In genomic region chr4:102616661-102617060, GRCh38 we compare ENCODE assay signal across 13 cellular contexts.
DNase-seq lines count a peak whose midpoint lies in the region; ATAC-seq lines count a peak whose summit lies in the region.
"Had no signal": no experiment of that assay in that cellular context is flagged by ENCODE, and none has a peak within 500 bp of the region (broad histone marks: within the 10 kb centered on the region; RNA-seq: fewer than 3 reads in every experiment).

No MANE protein-coding gene starts in this region.

- H3K27me3 Mint-ChIP-seq in IgD-negative memory B cell, result no peaks in the 10 kb centered on the region
- peaks cover 2% of the 10 kb centered on the region for H3K27me3 Mint-ChIP-seq in T-helper 2 cell treated with Interferon-gamma antibody and Interleukin-4, amounts not matched to agents 5 μg/mL and 100 μg/mL, for 36 hours (ENCODE audit: low read depth)
- no peaks in the 10 kb centered on the region for H3K27me3 Mint-ChIP-seq in stimulated activated memory B cell treated with anti-CD40 and anti-IgM and Interleukin-4, amounts not matched to agents 10 μg/mL and 1 μg/mL and 100 μg/mL, for 72 hours

- H3K9ac ChIP-seq in iPS-15b (ENCODE audit: low read depth, low read length), result peak overlapping the region; percentile 30

- H3K9me3 Mint-ChIP-seq in IgD-negative memory B cell, result peaks cover 0 to 1% (median 0%) of the 10 kb centered on the region in 3 donors
- H3K9me3 Mint-ChIP-seq in T-helper 2 cell treated with Interferon-gamma antibody and Interleukin-4, amounts not matched to agents 5 μg/mL and 100 μg/mL, for 36 hours, result no peaks in the 10 kb centered on the region
- H3K9me3 Mint-ChIP-seq in stimulated activated memory B cell treated with anti-CD40 and anti-IgM and Interleukin-4, amounts not matched to agents 10 μg/mL and 1 μg/mL and 100 μg/mL, for 72 hours, result no peaks in the 10 kb centered on the region

- no peaks in the 10 kb centered on the region for H3K36me3 ChIP-seq in iPS-15b (ENCODE audit: control insufficient read depth, insufficient read depth, low read length)

- peaks cover 11% of the 10 kb centered on the region in 3 donors for H3K4me1 Mint-ChIP-seq in IgD-negative memory B cell
- peaks cover 71% of the 10 kb centered on the region for H3K4me1 Mint-ChIP-seq in T-helper 2 cell treated with Interferon-gamma antibody and Interleukin-4, amounts not matched to agents 5 μg/mL and 100 μg/mL, for 36 hours (ENCODE audit: low read depth)
- peaks cover 31% of the 10 kb centered on the region for H3K4me1 Mint-ChIP-seq in stimulated activated memory B cell treated with anti-CD40 and anti-IgM and Interleukin-4, amounts not matched to agents 10 μg/mL and 1 μg/mL and 100 μg/mL, for 72 hours

- no peaks in the 10 kb centered on the region for H3K9me3 ChIP-seq in iPS-15b (ENCODE audit: control insufficient read depth, insufficient read depth, low read length)
- H3K9me3 ChIP-seq: A549, upper lobe of left lung had no signal

- peak overlapping the region in 1 of 4 donors; percentile 50 for H3K4me3 Mint-ChIP-seq in IgD-negative memory B cell
- peak overlapping the region; percentile 39 for H3K4me3 Mint-ChIP-seq in T-helper 2 cell treated with Interferon-gamma antibody and Interleukin-4, amounts not matched to agents 5 μg/mL and 100 μg/mL, for 36 hours
- no peak overlapping the region for H3K4me3 Mint-ChIP-seq in stimulated activated memory B cell treated with anti-CD40 and anti-IgM and Interleukin-4, amounts not matched to agents 10 μg/mL and 1 μg/mL and 100 μg/mL, for 72 hours

- H3K27ac Mint-ChIP-seq in IgD-negative memory B cell, result peak overlapping the region in 2 of 3 donors; percentile 26 to 33
- peak overlapping the region; percentile 67 for H3K27ac Mint-ChIP-seq in T-helper 2 cell treated with Interferon-gamma antibody and Interleukin-4, amounts not matched to agents 5 μg/mL and 100 μg/mL, for 36 hours
- H3K27ac Mint-ChIP-seq in stimulated activated memory B cell treated with anti-CD40 and anti-IgM and Interleukin-4, amounts not matched to agents 10 μg/mL and 1 μg/mL and 100 μg/mL, for 72 hours, result no peak overlapping the region

- H3K4me1 ChIP-seq in iPS-15b (ENCODE audit: control insufficient read depth, insufficient read depth, low read length), result peaks cover 7% of the 10 kb centered on the region

- H3K36me3 Mint-ChIP-seq in IgD-negative memory B cell, result peaks cover 9% of the 10 kb centered on the region
- peaks cover 63% of the 10 kb centered on the region for H3K36me3 Mint-ChIP-seq in T-helper 2 cell treated with Interferon-gamma antibody and Interleukin-4, amounts not matched to agents 5 μg/mL and 100 μg/mL, for 36 hours (ENCODE audit: low read depth)
- peaks cover 63% of the 10 kb centered on the region for H3K36me3 Mint-ChIP-seq in stimulated activated memory B cell treated with anti-CD40 and anti-IgM and Interleukin-4, amounts not matched to agents 10 μg/mL and 1 μg/mL and 100 μg/mL, for 72 hours

- no peak for ATAC-seq in GM19328 (IDR thresholded peaks at IDR 0.05; ENCODE audit: unreplicated experiment)
- ATAC-seq in stimulated activated memory B cell treated with anti-CD40 and anti-IgM and Interleukin-4, amounts not matched to agents 10 μg/mL and 1 μg/mL and 100 μg/mL, for 72 hours, result no peak
- ATAC-seq: A549 had no signal

- no peak overlapping the region for H3K4me3 ChIP-seq in iPS-15b (ENCODE audit: low read depth, low read length)
- H3K4me3 ChIP-seq: A549, upper lobe of left lung had no signal

- no peaks in the 10 kb centered on the region for H3K27me3 ChIP-seq in iPS-15b (ENCODE audit: control insufficient read depth, insufficient read depth, low read length)
- H3K27me3 ChIP-seq: upper lobe of left lung had no signal

- peak; percentile 50 for DNase-seq in NCI-H2107 treated with DMSO at 0.1 percent for 48 hours (lab: John Stamatoyannopoulos, UW; ENCODE audit: unreplicated experiment)
- no peak for DNase-seq in NCI-H2107 (lab: John Stamatoyannopoulos, UW)
- peak; percentile 43 for DNase-seq in T-helper 2 cell treated with Interferon-gamma antibody and Interleukin-4, amounts not matched to agents 5 μg/mL and 100 μg/mL, for 36 hours (ENCODE audit: low spot score)
- DNase-seq in GOT3 (lab: John Stamatoyannopoulos, UW), result no peak
- DNase-seq: DMS 273 treated with DMSO at 0.1 percent for 48 hours, Kasumi-1, small intestine, upper lobe of left lung had no signal

Comparison
In these comparisons a context has a peak if more than half of its experiments do, and no peak if none do; other contexts are left out.
1. DNase-seq: peak in NCI-H2107 treated with DMSO at 0.1 percent for 48 hours (single experiment) and T-helper 2 cell treated with Interferon-gamma antibody and Interleukin-4, amounts not matched to agents 5 μg/mL and 100 μg/mL, for 36 hours (single experiment); none in NCI-H2107 (single experiment) and GOT3 (single experiment).